24 cellular contexts compared by ENCODE assay signal in the genomic region with DNA sequence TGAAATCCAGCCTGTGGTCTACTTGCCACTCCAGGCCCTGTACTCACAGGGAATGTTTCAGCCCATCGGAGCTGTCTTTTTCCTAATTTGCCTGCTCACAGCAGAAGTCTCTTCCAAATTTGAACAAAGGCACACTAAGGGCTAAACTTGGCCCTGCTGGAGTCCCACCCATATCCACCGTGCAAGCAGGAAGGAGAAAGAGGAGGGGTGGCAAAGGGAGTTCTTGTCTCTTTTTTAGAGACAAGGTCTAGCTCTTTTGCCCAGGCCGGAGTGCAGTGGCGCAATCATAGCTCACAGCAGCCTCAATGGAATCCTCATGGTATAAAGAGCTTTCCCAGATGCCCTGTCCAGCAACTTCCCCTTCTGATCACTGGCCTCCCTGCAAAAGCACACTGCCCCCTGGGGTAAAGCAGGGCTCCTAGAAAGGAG. TPM values are rescaled to one million over a fixed set of nuclear protein-coding genes. Genes with fewer than 3 reads are reported as not detected.
A peak's percentile ranks its signal among the peaks of the same experiment; 100 is the strongest.
DNase-seq lines count a peak whose midpoint lies in the region; ATAC-seq, FAIRE-seq and TF ChIP-seq lines count a peak whose summit lies in the region.
"Had no signal": no experiment of that assay in that cellular context is flagged by ENCODE, and none has a peak within 500 bp of the region (broad histone marks: within the 10 kb centered on the region; RNA-seq: fewer than 3 reads in every experiment).

No MANE protein-coding gene starts in this region.

- POLR2A ChIA-PET in HEK293 (lab: Yijun Ruan, JAX): interaction anchor here (1.9 kb wide), 1 partner anchor 28 kb away, joined by 4 read pairs; the partner anchor contains the start of gene SOCS1
- POLR2A ChIA-PET in K562 (lab: Yijun Ruan, JAX): interaction anchor here (0.6 to 1.5 kb wide), 6 partner anchors 11 to 875 kb away, joined by 3 to 6 read pairs (median 4); partner anchors contain the start of genes PRM3 and SOCS1

- ATAC-seq in K562: no peak; the same call in 2 of the 3 replicates
- no peak for ATAC-seq in HG03095 (IDR thresholded peaks at IDR 0.05; ENCODE audit: unreplicated experiment)
- ATAC-seq: esophagus mucosa; naive thymus-derived CD4-positive, alpha-beta T cell had no signal

- H2BK12ac ChIP-seq in mesenchymal stem cell (ENCODE audit: low read length in 2 of 2): no peak overlapping the region
- no peak overlapping the region for H2BK12ac ChIP-seq in trophoblast cell (ENCODE audit: low read length)

- peaks cover 6% of the 10 kb centered on the region; the same call in 1 of the 2 replicates for H4K20me1 ChIP-seq in K562 (replicated peaks; ENCODE audit: control insufficient read depth, insufficient read depth, low read length)

- H2AFZ ChIP-seq in K562 (ENCODE audit: low read depth, low read length) (no peak overlapping the region), mesenchymal stem cell (ENCODE audit: low read depth, low read length) (no peak overlapping the region), trophoblast cell (ENCODE audit: insufficient read depth, low read length, poor library complexity) (no peak overlapping the region)
- H2AFZ ChIP-seq: parathyroid adenoma had no signal

- H3K4me3 ChIP-seq in HEK293 (ENCODE audit: low read depth, low read length) (no peak overlapping the region), K562 (no peak overlapping the region), mesenchymal stem cell (ENCODE audit: insufficient read depth in 1 of 2, low read depth in 1 of 2, low read length in 2 of 2) (no peak overlapping the region), trophoblast cell (ENCODE audit: low read depth, low read length) (no peak overlapping the region)
- H3K4me3 ChIP-seq: HAP-1, transverse colon had no signal

- CTCF ChIA-PET in HEK293 (lab: Yijun Ruan, JAX) (interaction anchor here (0.7 to 1.5 kb wide), 3 partner anchors 24 to 320 kb away, joined by 3 to 5 read pairs (median 3); no protein-coding TSS in a partner anchor), K562 (lab: Yijun Ruan, JAX; ENCODE audit: low intra/inter-chr PET ratio) (no interaction called here)

- H3K27me3 ChIP-seq in K562 (ENCODE audit: control insufficient read depth in 2 of 2, insufficient read depth in 2 of 2, low read length in 2 of 2) (peaks cover 40 to 42% of the 10 kb centered on the region in 2 experiments; a peak in 4 of 5 replicates), mesenchymal stem cell (ENCODE audit: control insufficient read depth in 1 of 2, insufficient read depth in 1 of 2, low read length in 2 of 2) (peaks cover 5 to 43% of the 10 kb centered on the region in 2 experiments), trophoblast cell (ENCODE audit: insufficient read depth, low read length) (no peaks in the 10 kb centered on the region)
- H3K27me3 ChIP-seq: transverse colon had no signal

- H3K79me2 ChIP-seq in K562 (ENCODE audit: control insufficient read depth, insufficient read depth, low read length): no peaks in the 10 kb centered on the region
- no peaks in the 10 kb centered on the region for H3K79me2 ChIP-seq in trophoblast cell (ENCODE audit: control insufficient read depth, insufficient read depth, low read length, poor library complexity)
- H3K79me2 ChIP-seq: parathyroid adenoma had no signal

- FAIRE-seq in K562 (lab: Jason Lieb, UNC): no peak
- FAIRE-seq: keratinocyte had no signal

- H4K8ac ChIP-seq in mesenchymal stem cell (ENCODE audit: low read length): no peak overlapping the region
- H4K8ac ChIP-seq in trophoblast cell (ENCODE audit: low read depth, low read length): no peak overlapping the region

- H3K23ac ChIP-seq in mesenchymal stem cell (ENCODE audit: low read length in 2 of 2) (no peak overlapping the region), trophoblast cell (ENCODE audit: low read length) (no peak overlapping the region)

- H3K9me1 ChIP-seq in K562 (ENCODE audit: control insufficient read depth, insufficient read depth, low read length): no peaks in the 10 kb centered on the region

- in situ Hi-C loops in K562 (cut with MboI): no loop called here

- H3K9me3 ChIP-seq in HEK293 (ENCODE audit: control insufficient read depth, insufficient read depth, low read depth, low read length) (no peaks in the 10 kb centered on the region), K562 (replicated peaks; ENCODE audit: control insufficient read depth, insufficient read depth, low read depth, low read length) (no peaks in the 10 kb centered on the region), mesenchymal stem cell (ENCODE audit: control insufficient read depth, low read length) (no peaks in the 10 kb centered on the region), trophoblast cell (ENCODE audit: insufficient read depth, low read depth, low read length) (no peaks in the 10 kb centered on the region)
- H3K9me3 ChIP-seq: HAP-1, transverse colon had no signal

- intact Hi-C loops in K562 (cut with micrococcal nuclease): no loop called here

- no peak for TF ChIP-seq CTCF in HEK293 (tag by site-specific recombination; IDR thresholded peaks at IDR 0.05)
- TF ChIP-seq CTCF in K562 (IDR thresholded peaks at IDR 0.05 in 2 of 3, conservative IDR thresholded peaks at IDR 0.05 in 1 of 3; ENCODE audit: insufficient read depth in 2 of 3, low read depth in 1 of 3, low read length in 3 of 3): 0 out of 6 replicates have a peak, but pooled peaks of 2 of the 3 experiments have one; percentile 9 to 10

- no peak for TF ChIP-seq RAD21 in K562 (CRISPR knock-in tag; conservative IDR thresholded peaks at IDR 0.05 in 1 of 2, IDR thresholded peaks at IDR 0.05 in 1 of 2)

- no peak overlapping the region for H3K9ac ChIP-seq in K562 (ENCODE audit: insufficient read depth in 1 of 2, low read depth in 2 of 2, low read length in 2 of 2)
- no peak overlapping the region for H3K9ac ChIP-seq in mesenchymal stem cell (ENCODE audit: low read length)
- no peak overlapping the region for H3K9ac ChIP-seq in trophoblast cell (ENCODE audit: low read length)
- H3K9ac ChIP-seq: parathyroid adenoma had no signal

- H2BK5ac ChIP-seq in mesenchymal stem cell (ENCODE audit: low read depth, low read length, poor library complexity, severe bottlenecking) (no peak overlapping the region), trophoblast cell (ENCODE audit: low read depth, low read length, poor library complexity) (no peak overlapping the region)

- H3K4me1 ChIP-seq in HEK293 (ENCODE audit: control insufficient read depth, insufficient read depth, low read length) (no peaks in the 10 kb centered on the region), K562 (replicated peaks in 1 of 2; ENCODE audit: control insufficient read depth in 2 of 2, insufficient read depth in 2 of 2, low read length in 2 of 2) (peaks cover 0 to 4% of the 10 kb centered on the region in 2 experiments; a peak in 2 of 5 replicates), mesenchymal stem cell (ENCODE audit: control insufficient read depth, insufficient read depth, low read depth, low read length) (no peaks in the 10 kb centered on the region), trophoblast cell (ENCODE audit: control insufficient read depth in 1 of 2, insufficient read depth in 2 of 2, low read length in 2 of 2) (no peaks in the 10 kb centered on the region)
- H3K4me1 ChIP-seq: HAP-1, parathyroid adenoma had no signal

- no peak overlapping the region for H2BK15ac ChIP-seq in mesenchymal stem cell (ENCODE audit: low read depth, poor library complexity, severe bottlenecking)

- TF ChIP-seq EP300 in K562 (IDR thresholded peaks at IDR 0.05; ENCODE audit: low read length): no peak

- H4K91ac ChIP-seq in mesenchymal stem cell (ENCODE audit: low read length): no peak overlapping the region
- no peak overlapping the region for H4K91ac ChIP-seq in trophoblast cell (ENCODE audit: low read depth, low read length)

- H3K36me3 ChIP-seq in HEK293 (ENCODE audit: control insufficient read depth in 2 of 2, insufficient read depth in 1 of 2, low read length in 2 of 2) (no peaks in the 10 kb centered on the region), K562 (ENCODE audit: control insufficient read depth, insufficient read depth, low read length) (no peaks in the 10 kb centered on the region), mesenchymal stem cell (ENCODE audit: control insufficient read depth in 1 of 2, insufficient read depth in 2 of 2, low read depth in 1 of 2, low read length in 2 of 2) (no peaks in the 10 kb centered on the region), trophoblast cell (ENCODE audit: control insufficient read depth in 1 of 2, insufficient read depth in 2 of 2, low read length in 2 of 2) (no peaks in the 10 kb centered on the region)
- H3K36me3 ChIP-seq: HAP-1, transverse colon had no signal

- no peak overlapping the region for H2AK5ac ChIP-seq in mesenchymal stem cell (ENCODE audit: low read length, severe bottlenecking)
- H2AK5ac ChIP-seq in trophoblast cell (ENCODE audit: low read length): no peak overlapping the region

- H3K14ac ChIP-seq in mesenchymal stem cell (ENCODE audit: low read length in 2 of 2): no peak overlapping the region
- no peak overlapping the region for H3K14ac ChIP-seq in trophoblast cell (ENCODE audit: low read length)

- no peak overlapping the region for H4K12ac ChIP-seq in trophoblast cell (ENCODE audit: low read depth, low read length)

- DNase-seq in CD1c-positive myeloid dendritic cell (ENCODE audit: extremely low spot score): peak; percentile 52
- no peak for DNase-seq in K562 (ENCODE audit: extremely low read depth in 1 of 4, low spot score in 3 of 4)
- peak; percentile 43 for DNase-seq in mesenchymal stem cell
- no peak for DNase-seq in activated CD4-positive, alpha-beta T cell treated with anti-CD3 and anti-CD28 coated beads, Interleukin-2, amount 50 U/mL, for 1 hour
- DNase-seq in NCI-H128 (lab: John Stamatoyannopoulos, UW; ENCODE audit: unreplicated experiment): no peak
- no peak for DNase-seq in trophoblast cell
- DNase-seq: activated CD4-positive, alpha-beta T cell treated with anti-CD3 and anti-CD28 coated beads, Interleukin-2, amount 10 ng/mL, durations not matched to agents 7 days and 5 days; activated gamma-delta T cell treated with Interleukin-2 at 50 U/mL for 16 hours; amygdala; COR-L47; effector CD4-positive, alpha-beta T cell; mammary epithelial cell; naive thymus-derived CD4-positive, alpha-beta T cell; NCI-H2029; NCI-H446 treated with DMSO at 0.1 percent for 48 hours; stimulated activated naive CD4-positive, alpha-beta T cell; transverse colon had no signal

- H3K27ac ChIP-seq in HEK293 (ENCODE audit: extremely low read depth, low read depth, low read length) (no peak overlapping the region), K562 (ENCODE audit: extremely low read depth, low read depth, low read length) (no peak overlapping the region), mesenchymal stem cell (ENCODE audit: low read length, poor library complexity, severe bottlenecking) (no peak overlapping the region), trophoblast cell (ENCODE audit: low read depth, low read length) (no peak overlapping the region)
- H3K27ac ChIP-seq: parathyroid adenoma, transverse colon had no signal

- H3K18ac ChIP-seq in mesenchymal stem cell (ENCODE audit: low read depth in 1 of 2, low read length in 2 of 2): no peak overlapping the region
- no peak overlapping the region for H3K18ac ChIP-seq in trophoblast cell (ENCODE audit: low read length)

- no peak overlapping the region for H3K4me2 ChIP-seq in K562 (ENCODE audit: insufficient read depth, low read length)
- H3K4me2 ChIP-seq in mesenchymal stem cell (ENCODE audit: low read length, poor library complexity, severe bottlenecking): no peak overlapping the region
- no peak overlapping the region for H3K4me2 ChIP-seq in trophoblast cell (ENCODE audit: low read length)

- H3K4ac ChIP-seq in mesenchymal stem cell (ENCODE audit: low read depth in 1 of 2, low read length in 2 of 2): no peak overlapping the region
- no peak overlapping the region for H3K4ac ChIP-seq in trophoblast cell (ENCODE audit: low read depth, low read length)

- no TSS peak for BruUV-seq in K562 (replicated peaks; lab: Mats Ljungman, UMichigan)

- H2BK120ac ChIP-seq in mesenchymal stem cell (ENCODE audit: low read depth, low read length) (no peak overlapping the region), trophoblast cell (ENCODE audit: insufficient read depth, low read length, poor library complexity) (no peak overlapping the region)

- WGBS in K562 (ENCODE audit: insufficient coverage, low coverage, missing lambda C conversion rate): 6% methylated on average over 4 of the region's 4 CpGs
- WGBS in mesenchymal stem cell: 69% methylated on average over 3 of the region's 4 CpGs
- no CpG with 5 or more reads among the region's 4 CpGs for WGBS in trophoblast cell (ENCODE audit: extremely low coverage, insufficient coverage, insufficient read length)

- H3K79me1 ChIP-seq in mesenchymal stem cell (replicated peaks; ENCODE audit: low read length, poor library complexity, severe bottlenecking) (no peaks in the 10 kb centered on the region), trophoblast cell (ENCODE audit: low read length) (no peaks in the 10 kb centered on the region)

- TF ChIP-seq POLR2A in K562 (conservative IDR thresholded peaks at IDR 0.05): no peak

RNA-seq across cellular contexts. Expression of gene PRM1, which starts 2.7 kb away (rescaled TPM):
- total RNA-seq in K562 (2011; cell fraction: chromatin; rRNA removed; ENCODE audit: low replicate concordance): not detected in 2 replicates
- total RNA-seq in K562 (2011; cell fraction: nucleolus; rRNA removed): not detected in 2 replicates
- total RNA-seq in K562 (2011; cell fraction: nucleoplasm; rRNA removed): not detected in 2 replicates
- total RNA-seq in K562 (2014; rRNA removed) (not detected in 2 replicates), K562 (2014; rRNA removed; fragmentation: Illumina TruSeq; extraction: Trizol) (not detected in 2 replicates), K562 (2015; rRNA removed; fragmentation: Illumina TruSeq; extraction: Trizol) (not detected in 2 replicates), K562 (2021) (not detected in 2 replicates)
- polyA plus RNA-seq in K562 (2011; rRNA removed) (not detected in 2 replicates), K562 (2014; fragmentation: Illumina TruSeq; extraction: Trizol) (not detected in 2 replicates), K562 (2014; fragmentation: Nextera tagmentation; extraction: Ambion mirVana) (not detected), K562 (2014; rRNA removed) (not detected in 2 replicates)
- polyA plus RNA-seq in K562 (2011; cell fraction: cytosol; rRNA removed): not detected in 2 replicates
- not detected in 2 replicates for polyA plus RNA-seq in K562 (2011; cell fraction: nucleus; rRNA removed)
- polyA plus RNA-seq in K562 (2012): not detected in 2 replicates
- not detected in 2 replicates for polyA minus RNA-seq in K562 (2011; rRNA and poly(A)+ RNA removed)
- not detected in 2 replicates for polyA minus RNA-seq in K562 (2011; cell fraction: cytosol; rRNA and poly(A)+ RNA removed)
- not detected in 2 replicates for polyA minus RNA-seq in K562 (2011; cell fraction: nucleus; rRNA and poly(A)+ RNA removed)
- not detected for polyA plus RNA-seq in mesenchymal stem cell (2013, experiment 1 of 2)
- polyA plus RNA-seq in mesenchymal stem cell (2013, experiment 2 of 2): not detected
- polyA plus RNA-seq in trophoblast cell (2013): not detected in 2 replicates
- total RNA-seq: activated CD4-positive, alpha-beta T cell treated with anti-CD3 and anti-CD28 coated beads, Interleukin-2, amount 10 ng/mL, durations not matched to agents 7 days and 5 days; esophagus mucosa; G401; mammary epithelial cell; naive thymus-derived CD4-positive, alpha-beta T cell; transverse colon had no signal
- polyA plus RNA-seq: keratinocyte; mammary epithelial cell; naive thymus-derived CD4-positive, alpha-beta T cell had no signal

RNA-seq across cellular contexts. Expression of gene PRM2, which starts 7.6 kb away (rescaled TPM):
- not detected in 2 replicates for total RNA-seq in K562 (2011; cell fraction: chromatin; rRNA removed; ENCODE audit: low replicate concordance)
- total RNA-seq in K562 (2011; cell fraction: nucleolus; rRNA removed): not detected in 2 replicates
- not detected in 2 replicates for total RNA-seq in K562 (2011; cell fraction: nucleoplasm; rRNA removed)
- total RNA-seq in K562 (2014; rRNA removed): not detected in 2 replicates
- total RNA-seq in K562 (2014; rRNA removed; fragmentation: Illumina TruSeq; extraction: Trizol): not detected in 2 replicates
- not detected in 2 replicates for total RNA-seq in K562 (2015; rRNA removed; fragmentation: Illumina TruSeq; extraction: Trizol)
- not detected in 2 replicates for total RNA-seq in K562 (2021)
- polyA plus RNA-seq in K562 (2011; rRNA removed): not detected in 2 replicates
- not detected in 2 replicates for polyA plus RNA-seq in K562 (2011; cell fraction: cytosol; rRNA removed)
- polyA plus RNA-seq in K562 (2011; cell fraction: nucleus; rRNA removed): not detected in 2 replicates
- polyA plus RNA-seq in K562 (2012): not detected in 2 replicates
- polyA plus RNA-seq in K562 (2014; fragmentation: Illumina TruSeq; extraction: Trizol): not detected in 2 replicates
- not detected for polyA plus RNA-seq in K562 (2014; fragmentation: Nextera tagmentation; extraction: Ambion mirVana)
- polyA plus RNA-seq in K562 (2014; rRNA removed): not detected in 2 replicates
- not detected in 2 replicates for polyA minus RNA-seq in K562 (2011; rRNA and poly(A)+ RNA removed)
- not detected in 2 replicates for polyA minus RNA-seq in K562 (2011; cell fraction: cytosol; rRNA and poly(A)+ RNA removed)
- not detected in 2 replicates for polyA minus RNA-seq in K562 (2011; cell fraction: nucleus; rRNA and poly(A)+ RNA removed)
- not detected for polyA plus RNA-seq in mesenchymal stem cell (2013, experiment 1 of 2)
- polyA plus RNA-seq in mesenchymal stem cell (2013, experiment 2 of 2): not detected
- not detected in 2 replicates for polyA plus RNA-seq in trophoblast cell (2013)
- total RNA-seq: activated CD4-positive, alpha-beta T cell treated with anti-CD3 and anti-CD28 coated beads, Interleukin-2, amount 10 ng/mL, durations not matched to agents 7 days and 5 days; esophagus mucosa; G401; mammary epithelial cell; naive thymus-derived CD4-positive, alpha-beta T cell; transverse colon had no signal
- polyA plus RNA-seq: keratinocyte; mammary epithelial cell; naive thymus-derived CD4-positive, alpha-beta T cell had no signal

RNA-seq across cellular contexts. Expression of gene PRM3, which starts 10.4 kb away (rescaled TPM):
- total RNA-seq in K562 (2011; cell fraction: chromatin; rRNA removed; ENCODE audit: low replicate concordance): not detected in 2 replicates
- not detected in 2 replicates for total RNA-seq in K562 (2011; cell fraction: nucleolus; rRNA removed)
- total RNA-seq in K562 (2011; cell fraction: nucleoplasm; rRNA removed): not detected in 2 replicates
- not detected in 2 replicates for total RNA-seq in K562 (2014; rRNA removed)
- not detected in 2 replicates for total RNA-seq in K562 (2014; rRNA removed; fragmentation: Illumina TruSeq; extraction: Trizol)
- not detected in 2 replicates for total RNA-seq in K562 (2015; rRNA removed; fragmentation: Illumina TruSeq; extraction: Trizol)
- not detected in 2 replicates for total RNA-seq in K562 (2021)
- polyA plus RNA-seq in K562 (2011; rRNA removed): not detected in 2 replicates
- polyA plus RNA-seq in K562 (2011; cell fraction: cytosol; rRNA removed): not detected in 2 replicates
- not detected in 2 replicates for polyA plus RNA-seq in K562 (2011; cell fraction: nucleus; rRNA removed)
- polyA plus RNA-seq in K562 (2012): not detected in 2 replicates
- polyA plus RNA-seq in K562 (2014; fragmentation: Illumina TruSeq; extraction: Trizol): not detected in 2 replicates
- not detected for polyA plus RNA-seq in K562 (2014; fragmentation: Nextera tagmentation; extraction: Ambion mirVana)
- polyA plus RNA-seq in K562 (2014; rRNA removed): not detected in 2 replicates
- not detected in 2 replicates for polyA minus RNA-seq in K562 (2011; rRNA and poly(A)+ RNA removed)
- polyA minus RNA-seq in K562 (2011; cell fraction: cytosol; rRNA and poly(A)+ RNA removed): not detected in 2 replicates
- polyA minus RNA-seq in K562 (2011; cell fraction: nucleus; rRNA and poly(A)+ RNA removed): not detected in 2 replicates
- not detected for polyA plus RNA-seq in mesenchymal stem cell (2013, experiment 1 of 2)
- not detected for polyA plus RNA-seq in mesenchymal stem cell (2013, experiment 2 of 2)
- polyA plus RNA-seq in trophoblast cell (2013): not detected in 2 replicates
- total RNA-seq: activated CD4-positive, alpha-beta T cell treated with anti-CD3 and anti-CD28 coated beads, Interleukin-2, amount 10 ng/mL, durations not matched to agents 7 days and 5 days; esophagus mucosa; G401; mammary epithelial cell; naive thymus-derived CD4-positive, alpha-beta T cell; transverse colon had no signal
- polyA plus RNA-seq: keratinocyte; mammary epithelial cell; naive thymus-derived CD4-positive, alpha-beta T cell had no signal

RNA-seq across cellular contexts. Expression of gene TNP2, which starts 14.7 kb away (rescaled TPM):
- not detected in 2 replicates for total RNA-seq in K562 (2011; cell fraction: chromatin; rRNA removed; ENCODE audit: low replicate concordance)
- total RNA-seq in K562 (2011; cell fraction: nucleolus; rRNA removed): not detected in 2 replicates
- not detected in 2 replicates for total RNA-seq in K562 (2011; cell fraction: nucleoplasm; rRNA removed)
- not detected in 2 replicates for total RNA-seq in K562 (2014; rRNA removed)
- not detected in 2 replicates for total RNA-seq in K562 (2014; rRNA removed; fragmentation: Illumina TruSeq; extraction: Trizol)
- not detected in 2 replicates for total RNA-seq in K562 (2015; rRNA removed; fragmentation: Illumina TruSeq; extraction: Trizol)
- total RNA-seq in K562 (2021): not detected in 2 replicates
- not detected in 2 replicates for polyA plus RNA-seq in K562 (2011; rRNA removed)
- not detected in 2 replicates for polyA plus RNA-seq in K562 (2011; cell fraction: cytosol; rRNA removed)
- not detected in 2 replicates for polyA plus RNA-seq in K562 (2011; cell fraction: nucleus; rRNA removed)
- polyA plus RNA-seq in K562 (2012): not detected in 2 replicates
- polyA plus RNA-seq in K562 (2014; fragmentation: Illumina TruSeq; extraction: Trizol): not detected in 2 replicates
- polyA plus RNA-seq in K562 (2014; fragmentation: Nextera tagmentation; extraction: Ambion mirVana): not detected
- not detected in 2 replicates for polyA plus RNA-seq in K562 (2014; rRNA removed)
- polyA minus RNA-seq in K562 (2011; rRNA and poly(A)+ RNA removed): not detected in 2 replicates
- polyA minus RNA-seq in K562 (2011; cell fraction: cytosol; rRNA and poly(A)+ RNA removed): not detected in 2 replicates
- polyA minus RNA-seq in K562 (2011; cell fraction: nucleus; rRNA and poly(A)+ RNA removed): not detected in 2 replicates
- not detected for polyA plus RNA-seq in mesenchymal stem cell (2013, experiment 1 of 2)
- not detected for polyA plus RNA-seq in mesenchymal stem cell (2013, experiment 2 of 2)
- polyA plus RNA-seq in trophoblast cell (2013): not detected in 2 replicates
- total RNA-seq: activated CD4-positive, alpha-beta T cell treated with anti-CD3 and anti-CD28 coated beads, Interleukin-2, amount 10 ng/mL, durations not matched to agents 7 days and 5 days; esophagus mucosa; G401; mammary epithelial cell; naive thymus-derived CD4-positive, alpha-beta T cell; transverse colon had no signal
- polyA plus RNA-seq: keratinocyte; mammary epithelial cell; naive thymus-derived CD4-positive, alpha-beta T cell had no signal

RNA-seq across cellular contexts. Expression of gene SOCS1, which starts 27.8 kb away (rescaled TPM):
- total RNA-seq in K562 (2011; cell fraction: chromatin; rRNA removed; ENCODE audit: low replicate concordance): 6.9 and 32.4 TPM in 2 replicates
- 49.0 and 69.4 TPM in 2 replicates for total RNA-seq in K562 (2011; cell fraction: nucleolus; rRNA removed)
- total RNA-seq in K562 (2011; cell fraction: nucleoplasm; rRNA removed): 25.5 and 31.5 TPM in 2 replicates
- total RNA-seq in K562 (2014; rRNA removed) (2.9 and 3.3 TPM in 2 replicates), K562 (2014; rRNA removed; fragmentation: Illumina TruSeq; extraction: Trizol) (0.29 and 0.44 TPM in 2 replicates), K562 (2015; rRNA removed; fragmentation: Illumina TruSeq; extraction: Trizol) (1.8 and 2.3 TPM in 2 replicates), K562 (2021) (7.1 and 7.5 TPM in 2 replicates)
- polyA plus RNA-seq in K562 (2011; rRNA removed) (3.8 and 6.4 TPM in 2 replicates), K562 (2014; fragmentation: Illumina TruSeq; extraction: Trizol) (1.1 and 1.4 TPM in 2 replicates), K562 (2014; fragmentation: Nextera tagmentation; extraction: Ambion mirVana) (under 1 TPM; 0.04 to 0.10 TPM), K562 (2014; rRNA removed) (6.2 and 7.2 TPM in 2 replicates)
- 11.2 and 23.7 TPM in 2 replicates for polyA plus RNA-seq in K562 (2011; cell fraction: cytosol; rRNA removed)
- 30.0 and 38.3 TPM in 2 replicates for polyA plus RNA-seq in K562 (2011; cell fraction: nucleus; rRNA removed)
- polyA plus RNA-seq in K562 (2012): 8.5 and 19.6 TPM in 2 replicates
- 1.2 and 1.6 TPM in 2 replicates for polyA minus RNA-seq in K562 (2011; rRNA and poly(A)+ RNA removed)
- 6.1 and 17.1 TPM in 2 replicates for polyA minus RNA-seq in K562 (2011; cell fraction: cytosol; rRNA and poly(A)+ RNA removed)
- 33.7 and 41.5 TPM in 2 replicates for polyA minus RNA-seq in K562 (2011; cell fraction: nucleus; rRNA and poly(A)+ RNA removed)
- polyA plus RNA-seq in mesenchymal stem cell (2013, experiment 1 of 2): 22.8 TPM
- 21.9 TPM for polyA plus RNA-seq in mesenchymal stem cell (2013, experiment 2 of 2)
- 52.7 and 59.0 TPM in 2 replicates for polyA plus RNA-seq in trophoblast cell (2013)

Comparison
In these comparisons a context has a peak if more than half of its experiments do, and no peak if none do; other contexts are left out.
1. DNase-seq: peak in CD1c-positive myeloid dendritic cell (single experiment) and mesenchymal stem cell (single experiment); none in K562 (0 of 4), activated CD4-positive, alpha-beta T cell treated with anti-CD3 and anti-CD28 coated beads, Interleukin-2, amount 50 U/mL, for 1 hour (single experiment), NCI-H128 (single experiment) and trophoblast cell (0 of 2).